16 cellular contexts compared by ENCODE assay signal in the genomic region with DNA sequence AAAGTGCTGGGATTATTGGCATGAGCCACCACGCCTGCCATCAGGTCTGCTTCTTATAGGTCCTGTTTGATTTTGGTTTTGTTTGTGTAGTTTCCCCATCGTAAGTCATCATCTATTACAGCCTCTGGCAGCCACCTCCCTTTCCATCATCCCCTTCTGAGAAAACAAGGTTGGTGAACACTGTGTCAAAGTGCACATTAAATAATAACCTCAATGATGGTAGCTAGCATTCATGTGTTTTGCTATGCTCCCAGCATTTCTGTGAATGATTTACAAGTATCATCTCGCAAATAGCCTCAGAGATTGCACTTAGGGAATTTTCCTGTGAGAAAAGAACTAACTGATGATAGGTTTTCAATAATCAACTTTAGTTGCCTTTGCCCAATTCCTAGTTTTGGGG. TPM values are rescaled to one million over a fixed set of nuclear protein-coding genes. Genes with fewer than 3 reads are reported as not detected.
DNase-seq lines count a peak whose midpoint lies in the region; FAIRE-seq and TF ChIP-seq lines count a peak whose summit lies in the region.
"Had no signal": no experiment of that assay in that cellular context is flagged by ENCODE, and none has a peak within 500 bp of the region (broad histone marks: within the 10 kb centered on the region; RNA-seq: fewer than 3 reads in every experiment).

No MANE protein-coding gene starts in this region.

- no peak for TF ChIP-seq EP300 in transverse colon (IDR thresholded peaks at IDR 0.05; ENCODE audit: low read depth)

- H3K36me3 Mint-ChIP-seq in activated CD4-positive, alpha-beta memory T cell treated with anti-CD3 and anti-CD28 coated beads for 36 hours: no peaks in the 10 kb centered on the region
- H3K36me3 Mint-ChIP-seq in nephron progenitor cell (ENCODE audit: low read depth): no peaks in the 10 kb centered on the region

- intact Hi-C loops in ascending aorta (cut with DNase I) (no loop called here), kidney (cut with DNase I) (no loop called here), transverse colon (cut with DNase I; ENCODE audit: low total_unique reads) (no loop called here)
- intact Hi-C loops in activated CD4-positive, alpha-beta memory T cell treated with anti-CD3 and anti-CD28 coated beads for 36 hours (cut with micrococcal nuclease): no loop called here

- H3K9ac ChIP-seq in kidney (ENCODE audit: low read length in 2 of 2): no peak overlapping the region
- H3K9ac ChIP-seq in rectal smooth muscle tissue (ENCODE audit: low read length): no peak overlapping the region
- H3K9ac ChIP-seq: KMS-11 had no signal

- no peaks in the 10 kb centered on the region for H3K9me3 ChIP-seq in ascending aorta
- no peaks in the 10 kb centered on the region for H3K9me3 ChIP-seq in kidney (ENCODE audit: control insufficient read depth in 1 of 2, low read length in 2 of 2)
- no peaks in the 10 kb centered on the region for H3K9me3 ChIP-seq in transverse colon

- TF ChIP-seq POLR2A in transverse colon (IDR thresholded peaks at IDR 0.05): no peak

- in situ Hi-C loops in transverse colon (cut with MboI; ENCODE audit: low pct_ligation_motif_present in 1 of 4, low pct_unique_long_range_greater_than_20kb in 1 of 4, low sequenced_read_pairs in 3 of 4): no loop called here

- H3K27ac ChIP-seq in ascending aorta (peak overlapping the region; percentile 78 to 83), kidney (ENCODE audit: low read depth in 2 of 2, low read length in 2 of 2) (peak overlapping the region; percentile 43 to 68), rectal smooth muscle tissue (ENCODE audit: low read depth, low read length) (peak overlapping the region; percentile 59), transverse colon (peak overlapping the region; percentile 56 to 91 (median 81))
- H3K27ac ChIP-seq: KMS-11 had no signal

- no peak overlapping the region for H3K4me3 ChIP-seq in ascending aorta
- peak overlapping the region in 1 of 2 donors; percentile 1 for H3K4me3 ChIP-seq in kidney (ENCODE audit: low read length in 2 of 2)
- no peak overlapping the region for H3K4me3 ChIP-seq in rectal smooth muscle tissue (ENCODE audit: low read length)
- no peak overlapping the region for H3K4me3 ChIP-seq in transverse colon

- H3K9me3 Mint-ChIP-seq in activated CD4-positive, alpha-beta memory T cell treated with anti-CD3 and anti-CD28 coated beads for 36 hours: no peaks in the 10 kb centered on the region
- H3K9me3 Mint-ChIP-seq in nephron progenitor cell: no peaks in the 10 kb centered on the region
- H3K9me3 Mint-ChIP-seq: CD4-positive, alpha-beta T cell had no signal

- H3K36me3 ChIP-seq in ascending aorta: no peaks in the 10 kb centered on the region
- no peaks in the 10 kb centered on the region for H3K36me3 ChIP-seq in kidney (ENCODE audit: control insufficient read depth in 1 of 2, insufficient read depth in 2 of 2, low read length in 2 of 2)
- no peaks in the 10 kb centered on the region for H3K36me3 ChIP-seq in rectal smooth muscle tissue (ENCODE audit: control insufficient read depth, insufficient read depth, low read length)
- no peaks in the 10 kb centered on the region for H3K36me3 ChIP-seq in transverse colon

- TF ChIP-seq CTCF in ascending aorta (IDR thresholded peaks at IDR 0.05): no peak
- no peak for TF ChIP-seq CTCF in kidney (IDR thresholded peaks at IDR 0.05; ENCODE audit: borderline replicate concordance, extremely low read depth, insufficient read depth)
- TF ChIP-seq CTCF in transverse colon (IDR thresholded peaks at IDR 0.05): no peak
- TF ChIP-seq CTCF in nephron progenitor cell (IDR thresholded peaks at IDR 0.05): no peak

- H3K4me1 Mint-ChIP-seq in activated CD4-positive, alpha-beta memory T cell treated with anti-CD3 and anti-CD28 coated beads for 36 hours (ENCODE audit: low read depth): no peaks in the 10 kb centered on the region
- H3K4me1 Mint-ChIP-seq in nephron progenitor cell: no peaks in the 10 kb centered on the region

- no peak overlapping the region for H3K27ac Mint-ChIP-seq in activated CD4-positive, alpha-beta memory T cell treated with anti-CD3 and anti-CD28 coated beads for 36 hours
- no peak overlapping the region for H3K27ac Mint-ChIP-seq in nephron progenitor cell
- H3K27ac Mint-ChIP-seq: CD4-positive, alpha-beta T cell had no signal

- H3K27me3 ChIP-seq in ascending aorta (no peaks in the 10 kb centered on the region), rectal smooth muscle tissue (ENCODE audit: control insufficient read depth, insufficient read depth, low read length) (no peaks in the 10 kb centered on the region), transverse colon (no peaks in the 10 kb centered on the region)

- no peak for DNase-seq in ascending aorta (ENCODE audit: low spot score in 2 of 2)
- DNase-seq in kidney: no peak
- DNase-seq in transverse colon: no peak
- DNase-seq in T-helper 1 cell: no peak
- DNase-seq in activated CD4-positive, alpha-beta memory T cell treated with anti-CD3 and anti-CD28 coated beads for 36 hours: no peak
- no peak for DNase-seq in nephron progenitor cell
- DNase-seq: CD4-positive, alpha-beta T cell; MM.1S; NCI-H1105; NCI-H1694 treated with DMSO at 0.1 percent for 48 hours; NCI-H345; NCI-H526 treated with DMSO at 0.1 percent for 48 hours; PC-3 had no signal

- 56 to 80% methylated on average over 1 to 3 of the region's 3 CpGs for WGBS in transverse colon (ENCODE audit: low coverage in 1 of 2), 2 donors

- POLR2A ChIA-PET in activated CD4-positive, alpha-beta memory T cell treated with anti-CD3 and anti-CD28 coated beads for 36 hours (lab: Charles Lee): no interaction called here

- FAIRE-seq in kidney (lab: Jason Lieb, UNC): no peak
- FAIRE-seq: HepG2 had no signal

- peaks cover 10 to 56% of the 10 kb centered on the region in 2 donors for H3K4me1 ChIP-seq in ascending aorta
- H3K4me1 ChIP-seq in kidney (ENCODE audit: control insufficient read depth in 1 of 2, insufficient read depth in 1 of 2, low read depth in 1 of 2, low read length in 2 of 2): peaks cover 2 to 20% of the 10 kb centered on the region in 2 donors
- peaks cover 48% of the 10 kb centered on the region for H3K4me1 ChIP-seq in rectal smooth muscle tissue (ENCODE audit: control insufficient read depth, insufficient read depth, low read length)
- peaks cover 15 to 22% (median 18%) of the 10 kb centered on the region in 4 donors for H3K4me1 ChIP-seq in transverse colon

- CTCF ChIA-PET in activated CD4-positive, alpha-beta memory T cell treated with anti-CD3 and anti-CD28 coated beads for 36 hours (lab: Charles Lee): no interaction called here

- no peak overlapping the region for H3K4me3 Mint-ChIP-seq in activated CD4-positive, alpha-beta memory T cell treated with anti-CD3 and anti-CD28 coated beads for 36 hours
- no peak overlapping the region for H3K4me3 Mint-ChIP-seq in nephron progenitor cell
- H3K4me3 Mint-ChIP-seq: CD4-positive, alpha-beta T cell had no signal

- H3K27me3 Mint-ChIP-seq in activated CD4-positive, alpha-beta memory T cell treated with anti-CD3 and anti-CD28 coated beads for 36 hours: peaks cover 3% of the 10 kb centered on the region
- peaks cover 12% of the 10 kb centered on the region for H3K27me3 Mint-ChIP-seq in nephron progenitor cell (ENCODE audit: low read depth, poor library complexity)

RNA-seq across cellular contexts. Expression of a gene that starts 9.9 kb away (rescaled TPM):
- total RNA-seq in ascending aorta: 200 TPM
- 65.1 TPM for total RNA-seq in kidney
- 12.6 TPM for polyA plus RNA-seq in kidney (ENCODE audit: insufficient read depth, low read depth, low replicate concordance)
- total RNA-seq in transverse colon: 100 to 1,000 TPM in 1 of 4 donors, 10 to 100 TPM in 3; 67.6 to 105 (median 95.6) TPM
- total RNA-seq in activated CD4-positive, alpha-beta memory T cell treated with anti-CD3 and anti-CD28 coated beads for 36 hours: under 1 TPM; 0.24 to 0.43 TPM
- total RNA-seq: CD4-positive, alpha-beta T cell; PC-3 had no signal
- polyA plus RNA-seq: HepG2 had no signal

Comparison
In these comparisons a context has a peak if more than half of its experiments do, and no peak if none do; other contexts are left out.
1. RNA of a gene that starts 9.9 kb away (total RNA-seq): 200 TPM in ascending aorta (single experiment), 67.6 to 105 TPM in transverse colon and 65.1 TPM in kidney (single experiment); 0.24 to 0.43 TPM in activated CD4-positive, alpha-beta memory T cell treated with anti-CD3 and anti-CD28 coated beads for 36 hours; every median in the first group is over 10 times any median in the second.
2. Peak in every context shown above with its lines, with median percentiles within 50 percentile points of each other: H3K27ac ChIP-seq.